Comparison of ENCODE assay signal across 13 cellular contexts in genomic region chr1:66300280-66300973, GRCh38.
DNase-seq lines count a peak whose midpoint lies in the region; ATAC-seq, FAIRE-seq and TF ChIP-seq lines count a peak whose summit lies in the region.
"Had no signal": no experiment of that assay in that cellular context is flagged by ENCODE, and none has a peak within 500 bp of the region (broad histone marks: within the 10 kb centered on the region; RNA-seq: fewer than 3 reads in every experiment).

No MANE protein-coding gene starts in this region.

- ATAC-seq in T-cell (replicated peaks in 1 of 4), result no peak
- no peak for ATAC-seq in foreskin keratinocyte

- H3K4me2 ChIP-seq in skeletal muscle satellite cell (ENCODE audit: low read length), result peak overlapping the region; percentile 85

- WGBS in ovary, 3 donors, result 80 to 93% (median 88%) methylated on average over 7 of the region's 7 CpGs

- H3K27me3 Mint-ChIP-seq in T-cell, result no peaks in the 10 kb centered on the region

- no peaks in the 10 kb centered on the region for H3K36me3 Mint-ChIP-seq in T-cell

- peaks cover 34 to 49% (median 41%) of the 10 kb centered on the region in 3 donors for H3K4me1 Mint-ChIP-seq in T-cell

- no peaks in the 10 kb centered on the region for H3K9me3 Mint-ChIP-seq in T-cell

- peak overlapping the region; percentile 46 for H3K27ac ChIP-seq in foreskin keratinocyte
- peak overlapping the region in 1 of 2 donors; percentile 25 for H3K27ac ChIP-seq in ovary
- H3K27ac ChIP-seq in ascending aorta, result peak overlapping the region in 1 of 2 donors; percentile 11
- H3K27ac ChIP-seq in A673 (ENCODE audit: low read depth, low read length, poor library complexity, severe bottlenecking), result no peak overlapping the region

- intact Hi-C loops in ovary (cut with DNase I) (no loop called here), ascending aorta (cut with DNase I) (no loop called here), A673 (cut with micrococcal nuclease; ENCODE audit: unreplicated experiment) (no loop called here)

- H3K4me3 Mint-ChIP-seq in T-cell, result peak overlapping the region in 2 of 3 donors; percentile 72 to 77

- CTCF ChIA-PET in T-cell (lab: Charles Lee) (interaction anchor here in 1 of 2 donors (0.7 to 3.4 kb wide), 6 partner anchors 14 to 46 kb away, joined by 3 to 15 read pairs (median 3); no protein-coding TSS in a partner anchor), A673 (lab: Charles Lee) (no interaction called here)

- H3K27me3 ChIP-seq in foreskin keratinocyte (no peaks in the 10 kb centered on the region), skeletal muscle satellite cell (ENCODE audit: control insufficient read depth, insufficient read depth, low read length) (no peaks in the 10 kb centered on the region), ovary (no peaks in the 10 kb centered on the region), ascending aorta (no peaks in the 10 kb centered on the region), A673 (replicated peaks; ENCODE audit: insufficient read depth, low read depth, low read length, poor library complexity) (no peaks in the 10 kb centered on the region)
- H3K27me3 ChIP-seq: uterus had no signal

- peak overlapping the region; percentile 84 for H3K9ac ChIP-seq in skeletal muscle satellite cell (ENCODE audit: low read depth, low read length)

- peak overlapping the region; percentile 91 to 97 for H3K27ac Mint-ChIP-seq in T-cell

- FAIRE-seq in GM12892 (lab: Jason Lieb, UNC), result peak; percentile 85
- FAIRE-seq: frontal cortex had no signal

- no peaks in the 10 kb centered on the region for H3K9me3 ChIP-seq in skeletal muscle satellite cell (replicated peaks; ENCODE audit: low read length)
- no peaks in the 10 kb centered on the region for H3K9me3 ChIP-seq in ovary
- H3K9me3 ChIP-seq in ascending aorta, result no peaks in the 10 kb centered on the region
- H3K9me3 ChIP-seq in A673 (ENCODE audit: low read depth, low read length, poor library complexity, severe bottlenecking), result no peaks in the 10 kb centered on the region
- H3K9me3 ChIP-seq: uterus had no signal

- TF ChIP-seq CTCF in foreskin keratinocyte (conservative IDR thresholded peaks at IDR 0.05) (no peak), ovary (IDR thresholded peaks at IDR 0.05) (no peak), ascending aorta (IDR thresholded peaks at IDR 0.05) (no peak), A673 (conservative IDR thresholded peaks at IDR 0.05; ENCODE audit: low read depth, low read length) (no peak)

- H3K4me1 ChIP-seq in foreskin keratinocyte (peaks cover 8% of the 10 kb centered on the region), skeletal muscle satellite cell (ENCODE audit: control insufficient read depth, insufficient read depth, low read length) (peaks cover 18% of the 10 kb centered on the region), ovary (ENCODE audit: insufficient read depth) (no peaks in the 10 kb centered on the region), ascending aorta (peaks cover 0 to 2% of the 10 kb centered on the region in 2 donors), A673 (ENCODE audit: insufficient read depth, low read length, poor library complexity, severe bottlenecking) (no peaks in the 10 kb centered on the region)
- H3K4me1 ChIP-seq: uterus had no signal

- peak overlapping the region; percentile 66 for H3K4me3 ChIP-seq in skeletal muscle satellite cell (ENCODE audit: low read length)
- H3K4me3 ChIP-seq in ovary, result no peak overlapping the region
- H3K4me3 ChIP-seq in ascending aorta, result no peak overlapping the region
- no peak overlapping the region for H3K4me3 ChIP-seq in A673 (ENCODE audit: low read depth, low read length, poor library complexity, severe bottlenecking)
- H3K4me3 ChIP-seq: uterus had no signal

- DNase-seq in GM12892 (ENCODE audit: insufficient read length) (no peak), T-cell (no peak), foreskin keratinocyte (no peak), ovary (no peak), ascending aorta (ENCODE audit: low spot score in 2 of 2) (no peak), A673 (ENCODE audit: low spot score) (no peak)
- DNase-seq in stimulated activated CD4-positive, alpha-beta T cell treated with anti-CD3 and anti-CD28 coated beads, Interleukin-2, amount 100 ng/mL, for 24 hours, result no peak
- DNase-seq: DMS79 treated with DMSO at 0.1 percent for 48 hours; NCI-H1694; stimulated activated CD4-positive, alpha-beta T cell treated with anti-CD3 and anti-CD28 coated beads, Interleukin-4, amount 100 ng/mL, for 1 hour; uterus had no signal

- BruUV-seq in A673 (replicated peaks; lab: Mats Ljungman, UMichigan), result no TSS peak

- TF ChIP-seq POLR2A in GM12892 (IDR thresholded peaks at IDR 0.05; ENCODE audit: low read depth, low read length) (no peak), ovary (IDR thresholded peaks at IDR 0.05) (no peak)

- H3K36me3 ChIP-seq in skeletal muscle satellite cell (ENCODE audit: insufficient read depth, low read length) (no peaks in the 10 kb centered on the region), ovary (no peaks in the 10 kb centered on the region), ascending aorta (no peaks in the 10 kb centered on the region), A673 (ENCODE audit: insufficient read depth, low read length, poor library complexity, severe bottlenecking) (no peaks in the 10 kb centered on the region)
- H3K36me3 ChIP-seq: uterus had no signal

- POLR2A ChIA-PET in T-cell (lab: Charles Lee), result interaction anchor here (0.5 to 1.6 kb wide), 4 partner anchors 18 to 822 kb away, joined by 3 to 4 read pairs (median 4); no protein-coding TSS in a partner anchor
- POLR2A ChIA-PET in A673 (lab: Charles Lee; ENCODE audit: low non-redundant PET), result no interaction called here

- no peak for TF ChIP-seq EP300 in ovary (IDR thresholded peaks at IDR 0.05)
